8 cellular contexts compared by ENCODE assay signal in the genomic region with DNA sequence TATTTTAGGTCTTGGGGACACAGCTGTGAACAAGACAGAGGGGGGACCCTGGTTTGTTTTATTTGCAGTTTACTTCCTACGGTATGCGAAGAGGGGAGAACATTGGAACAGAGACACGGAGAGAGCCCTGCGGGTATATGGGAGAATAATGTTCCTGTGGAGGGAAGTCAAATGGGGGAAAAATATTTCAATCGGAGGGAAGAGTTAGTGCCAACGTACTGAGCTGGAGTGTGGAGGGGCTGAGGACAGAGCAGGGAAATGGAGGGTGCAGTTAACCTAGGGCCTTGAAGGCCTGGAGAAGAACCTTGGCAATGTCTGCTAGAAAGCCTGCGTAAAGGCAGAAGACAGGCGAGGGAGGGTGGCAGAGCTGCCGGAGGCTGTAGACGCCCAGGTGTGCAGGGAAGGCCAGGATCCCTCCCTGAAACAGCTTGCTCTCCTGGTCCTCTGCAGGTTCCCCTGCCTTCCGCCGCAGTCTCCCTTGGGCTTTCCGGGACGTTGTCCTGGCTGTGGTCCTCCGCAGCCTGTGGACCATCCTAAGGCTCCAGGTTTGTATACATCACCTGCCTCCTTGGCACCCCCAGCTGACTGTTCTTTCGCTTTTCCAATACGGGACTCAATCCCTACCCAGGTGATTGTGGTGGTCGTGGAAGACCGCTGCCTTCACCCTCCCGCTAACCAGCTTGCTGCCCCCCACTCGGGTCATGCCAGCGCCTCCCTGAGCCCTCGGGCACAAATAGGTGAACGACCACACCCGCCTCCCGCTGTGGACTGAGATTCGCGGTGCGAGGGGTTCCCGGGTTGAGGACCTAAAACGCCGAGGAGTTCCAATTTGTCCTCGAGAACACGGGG. TPM values are rescaled to one million over a fixed set of nuclear protein-coding genes. Genes with fewer than 3 reads are reported as not detected.
DNase-seq lines count a peak whose midpoint lies in the region; ATAC-seq and TF ChIP-seq lines count a peak whose summit lies in the region.

No MANE protein-coding gene starts in this region.

- H3K4me1 ChIP-seq in SJSA1 (replicated peaks) = peaks cover 55% of the 10 kb centered on the region
- peaks cover 64 to 79% (median 71%) of the 10 kb centered on the region in 3 donors for H3K4me1 ChIP-seq in skeletal muscle tissue (ENCODE audit: control insufficient read depth in 3 of 3, insufficient read depth in 3 of 3, low read length in 3 of 3)

- DNase-seq in AG10803 (ENCODE audit: low read depth) = no peak
- peak in 1 of 2 experiments; percentile 19 for DNase-seq in SJSA1 (ENCODE audit: low read depth in 1 of 2, low spot score in 2 of 2)
- no peak for DNase-seq in foreskin fibroblast
- DNase-seq in HK-2 (ENCODE audit: unreplicated experiment) = no peak
- DNase-seq in NCI-H345 (lab: John Stamatoyannopoulos, UW) = no peak

- ATAC-seq in GM21529 (IDR thresholded peaks at IDR 0.05; ENCODE audit: unreplicated experiment) (peak; percentile 5), HG02884 (IDR thresholded peaks at IDR 0.05; ENCODE audit: unreplicated experiment) (no peak)

- H3K36me3 ChIP-seq in SJSA1 (peaks cover 64% of the 10 kb centered on the region), skeletal muscle tissue (ENCODE audit: control insufficient read depth in 3 of 3, insufficient read depth in 3 of 3, low read length in 3 of 3) (peaks cover 15 to 21% (median 17%) of the 10 kb centered on the region in 3 donors)

- H3K9me3 ChIP-seq in SJSA1 (replicated peaks) (no peaks in the 10 kb centered on the region), skeletal muscle tissue (ENCODE audit: control insufficient read depth in 3 of 3, low read length in 3 of 3) (no peaks in the 10 kb centered on the region)

- TF ChIP-seq CTCF in AG10803 (conservative IDR thresholded peaks at IDR 0.05; ENCODE audit: low read length) (no peak), foreskin fibroblast (IDR thresholded peaks at IDR 0.05; ENCODE audit: low read depth, low read length) (no peak)

- peak overlapping the region; percentile 92 for H3K27ac ChIP-seq in SJSA1
- H3K27ac ChIP-seq in skeletal muscle tissue (ENCODE audit: low read depth, low read length) = peak overlapping the region; percentile 97

- no peaks in the 10 kb centered on the region for H3K27me3 ChIP-seq in SJSA1 (replicated peaks)
- no peaks in the 10 kb centered on the region for H3K27me3 ChIP-seq in skeletal muscle tissue (ENCODE audit: control insufficient read depth in 3 of 3, insufficient read depth in 3 of 3, low read length in 3 of 3)

- peak overlapping the region; percentile 96 to 99 (median 98) for H3K9ac ChIP-seq in skeletal muscle tissue (ENCODE audit: low read depth in 1 of 3, low read length in 3 of 3)

- peak overlapping the region; percentile 77 for H3K4me3 ChIP-seq in AG10803 (ENCODE audit: low read length)
- H3K4me3 ChIP-seq in SJSA1 = peak overlapping the region; percentile 59
- H3K4me3 ChIP-seq in foreskin fibroblast (ENCODE audit: low read depth in 1 of 2, low read length in 2 of 2) = peak overlapping the region; percentile 88 to 97
- H3K4me3 ChIP-seq in skeletal muscle tissue (ENCODE audit: low read length in 3 of 3) = peak overlapping the region; percentile 96 to 98 (median 97)

RNA-seq across cellular contexts. Expression of gene RACK1, which starts 1.9 kb away (rescaled TPM):
- total RNA-seq in SJSA1 (2014; rRNA removed; shearing (Covaris generic)) = 2,705 and 2,892 TPM in 2 replicates
- 4,748 TPM for total RNA-seq in skeletal muscle tissue

RNA-seq across cellular contexts. Expression of gene TRIM52, which starts 15.3 kb away (rescaled TPM):
- 2.4 and 5.2 TPM in 2 replicates for total RNA-seq in SJSA1 (2014; rRNA removed; shearing (Covaris generic))
- 4.2 TPM for total RNA-seq in skeletal muscle tissue

RNA-seq across cellular contexts. Expression of gene TRIM41, which starts 22.6 kb away (rescaled TPM):
- 10.6 and 14.0 TPM in 2 replicates for total RNA-seq in SJSA1 (2014; rRNA removed; shearing (Covaris generic))
- total RNA-seq in skeletal muscle tissue = 15.1 TPM

RNA-seq across cellular contexts. Expression of gene TRIM7, which starts 40.7 kb away (rescaled TPM):
- 28.0 and 45.2 TPM in 2 replicates for total RNA-seq in SJSA1 (2014; rRNA removed; shearing (Covaris generic))
- 9.9 TPM for total RNA-seq in skeletal muscle tissue
